Comparison of ENCODE assay signal across 1 cellular context in genomic region chrY:7288611-7289010, GRCh38.
TF ChIP-seq lines count a peak whose summit lies in the region.

No MANE protein-coding gene starts in this region.

TF ChIP-seq in GM23338, 12 proteins besides CTCF, POLR2A, EP300 and RAD21 (continued from another document):
- TF ChIP-seq, protein P1, sequence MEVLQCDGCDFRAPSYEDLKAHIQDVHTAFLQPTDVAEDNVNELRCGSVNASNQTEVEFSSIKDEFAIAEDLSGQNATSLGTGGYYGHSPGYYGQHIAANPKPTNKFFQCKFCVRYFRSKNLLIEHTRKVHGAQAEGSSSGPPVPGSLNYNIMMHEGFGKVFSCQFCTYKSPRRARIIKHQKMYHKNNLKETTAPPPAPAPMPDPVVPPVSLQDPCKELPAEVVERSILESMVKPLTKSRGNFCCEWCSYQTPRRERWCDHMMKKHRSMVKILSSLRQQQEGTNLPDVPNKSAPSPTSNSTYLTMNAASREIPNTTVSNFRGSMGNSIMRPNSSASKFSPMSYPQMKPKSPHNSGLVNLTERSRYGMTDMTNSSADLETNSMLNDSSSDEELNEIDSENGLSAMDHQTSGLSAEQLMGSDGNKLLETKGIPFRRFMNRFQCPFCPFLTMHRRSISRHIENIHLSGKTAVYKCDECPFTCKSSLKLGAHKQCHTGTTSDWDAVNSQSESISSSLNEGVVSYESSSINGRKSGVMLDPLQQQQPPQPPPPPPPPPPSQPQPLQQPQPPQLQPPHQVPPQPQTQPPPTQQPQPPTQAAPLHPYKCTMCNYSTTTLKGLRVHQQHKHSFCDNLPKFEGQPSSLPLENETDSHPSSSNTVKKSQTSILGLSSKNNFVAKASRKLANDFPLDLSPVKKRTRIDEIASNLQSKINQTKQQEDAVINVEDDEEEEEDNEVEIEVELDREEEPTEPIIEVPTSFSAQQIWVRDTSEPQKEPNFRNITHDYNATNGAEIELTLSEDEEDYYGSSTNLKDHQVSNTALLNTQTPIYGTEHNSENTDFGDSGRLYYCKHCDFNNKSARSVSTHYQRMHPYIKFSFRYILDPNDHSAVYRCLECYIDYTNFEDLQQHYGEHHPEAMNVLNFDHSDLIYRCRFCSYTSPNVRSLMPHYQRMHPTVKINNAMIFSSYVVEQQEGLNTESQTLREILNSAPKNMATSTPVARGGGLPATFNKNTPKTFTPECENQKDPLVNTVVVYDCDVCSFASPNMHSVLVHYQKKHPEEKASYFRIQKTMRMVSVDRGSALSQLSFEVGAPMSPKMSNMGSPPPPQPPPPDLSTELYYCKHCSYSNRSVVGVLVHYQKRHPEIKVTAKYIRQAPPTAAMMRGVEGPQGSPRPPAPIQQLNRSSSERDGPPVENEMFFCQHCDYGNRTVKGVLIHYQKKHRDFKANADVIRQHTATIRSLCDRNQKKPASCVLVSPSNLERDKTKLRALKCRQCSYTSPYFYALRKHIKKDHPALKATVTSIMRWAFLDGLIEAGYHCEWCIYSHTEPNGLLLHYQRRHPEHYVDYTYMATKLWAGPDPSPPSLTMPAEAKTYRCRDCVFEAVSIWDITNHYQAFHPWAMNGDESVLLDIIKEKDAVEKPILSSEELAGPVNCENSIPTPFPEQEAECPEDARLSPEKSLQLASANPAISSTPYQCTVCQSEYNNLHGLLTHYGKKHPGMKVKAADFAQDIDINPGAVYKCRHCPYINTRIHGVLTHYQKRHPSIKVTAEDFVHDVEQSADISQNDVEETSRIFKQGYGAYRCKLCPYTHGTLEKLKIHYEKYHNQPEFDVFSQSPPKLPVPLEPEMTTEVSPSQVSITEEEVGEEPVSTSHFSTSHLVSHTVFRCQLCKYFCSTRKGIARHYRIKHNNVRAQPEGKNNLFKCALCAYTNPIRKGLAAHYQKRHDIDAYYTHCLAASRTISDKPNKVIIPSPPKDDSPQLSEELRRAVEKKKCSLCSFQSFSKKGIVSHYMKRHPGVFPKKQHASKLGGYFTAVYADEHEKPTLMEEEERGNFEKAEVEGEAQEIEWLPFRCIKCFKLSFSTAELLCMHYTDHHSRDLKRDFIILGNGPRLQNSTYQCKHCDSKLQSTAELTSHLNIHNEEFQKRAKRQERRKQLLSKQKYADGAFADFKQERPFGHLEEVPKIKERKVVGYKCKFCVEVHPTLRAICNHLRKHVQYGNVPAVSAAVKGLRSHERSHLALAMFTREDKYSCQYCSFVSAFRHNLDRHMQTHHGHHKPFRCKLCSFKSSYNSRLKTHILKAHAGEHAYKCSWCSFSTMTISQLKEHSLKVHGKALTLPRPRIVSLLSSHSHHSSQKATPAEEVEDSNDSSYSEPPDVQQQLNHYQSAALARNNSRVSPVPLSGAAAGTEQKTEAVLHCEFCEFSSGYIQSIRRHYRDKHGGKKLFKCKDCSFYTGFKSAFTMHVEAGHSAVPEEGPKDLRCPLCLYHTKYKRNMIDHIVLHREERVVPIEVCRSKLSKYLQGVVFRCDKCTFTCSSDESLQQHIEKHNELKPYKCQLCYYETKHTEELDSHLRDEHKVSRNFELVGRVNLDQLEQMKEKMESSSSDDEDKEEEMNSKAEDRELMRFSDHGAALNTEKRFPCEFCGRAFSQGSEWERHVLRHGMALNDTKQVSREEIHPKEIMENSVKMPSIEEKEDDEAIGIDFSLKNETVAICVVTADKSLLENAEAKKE (CRISPR knock-in tag; IDR thresholded peaks at IDR 0.05) = no peak
- no peak for TF ChIP-seq EZH2phosphoT487 (IDR thresholded peaks at IDR 0.05; ENCODE audit: unreplicated experiment)
- no peak for TF ChIP-seq POLR2AphosphoS5 (IDR thresholded peaks at IDR 0.05; ENCODE audit: low read depth)
- TF ChIP-seq REST (IDR thresholded peaks at IDR 0.05; ENCODE audit: unreplicated experiment) = no peak
- TF ChIP-seq, protein P2, sequence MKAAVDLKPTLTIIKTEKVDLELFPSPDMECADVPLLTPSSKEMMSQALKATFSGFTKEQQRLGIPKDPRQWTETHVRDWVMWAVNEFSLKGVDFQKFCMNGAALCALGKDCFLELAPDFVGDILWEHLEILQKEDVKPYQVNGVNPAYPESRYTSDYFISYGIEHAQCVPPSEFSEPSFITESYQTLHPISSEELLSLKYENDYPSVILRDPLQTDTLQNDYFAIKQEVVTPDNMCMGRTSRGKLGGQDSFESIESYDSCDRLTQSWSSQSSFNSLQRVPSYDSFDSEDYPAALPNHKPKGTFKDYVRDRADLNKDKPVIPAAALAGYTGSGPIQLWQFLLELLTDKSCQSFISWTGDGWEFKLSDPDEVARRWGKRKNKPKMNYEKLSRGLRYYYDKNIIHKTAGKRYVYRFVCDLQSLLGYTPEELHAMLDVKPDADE (IDR thresholded peaks at IDR 0.05) = no peak
- no peak for TF ChIP-seq CREB1 (CRISPR knock-in tag; IDR thresholded peaks at IDR 0.05; ENCODE audit: low read depth)
- TF ChIP-seq NANOG (IDR thresholded peaks at IDR 0.05; ENCODE audit: borderline replicate concordance) = no peak
- no peak for TF ChIP-seq ZNF331 (CRISPR knock-in tag; IDR thresholded peaks at IDR 0.05; ENCODE audit: low read depth)
- no peak for TF ChIP-seq EZH2 (IDR thresholded peaks at IDR 0.05; ENCODE audit: low read depth, unreplicated experiment)
